ENCODE assay signal across 8 cellular contexts in genomic region chr6:43509142-43509983, GRCh38. TPM values are rescaled to one million over a fixed set of nuclear protein-coding genes. Genes with fewer than 3 reads are reported as not detected.
DNase-seq lines count a peak whose midpoint lies in the region; ATAC-seq and TF ChIP-seq lines count a peak whose summit lies in the region.

No MANE protein-coding gene starts in this region.

- no peaks in the 10 kb centered on the region for H3K9me3 Mint-ChIP-seq in naive thymus-derived CD8-positive, alpha-beta T cell

- peaks cover 4 to 45% (median 4%) of the 10 kb centered on the region in 3 donors for H3K36me3 Mint-ChIP-seq in naive thymus-derived CD8-positive, alpha-beta T cell

- H3K27me3 Mint-ChIP-seq in naive thymus-derived CD8-positive, alpha-beta T cell = peaks cover 14 to 26% (median 18%) of the 10 kb centered on the region in 5 donors

- ATAC-seq in GM18502 (IDR thresholded peaks at IDR 0.05; ENCODE audit: poor library complexity, unreplicated experiment) = peak; percentile 5
- ATAC-seq in naive thymus-derived CD8-positive, alpha-beta T cell = peak in 1 of 2 donors; percentile 10
- ATAC-seq in sciatic nerve = no peak
- ATAC-seq in GM21786 (IDR thresholded peaks at IDR 0.05; ENCODE audit: unreplicated experiment) = no peak

- H4K20me1 ChIP-seq in KMS-11 (ENCODE audit: insufficient read depth) = no peaks in the 10 kb centered on the region

- DNase-seq in colonic mucosa (no peak), sciatic nerve (ENCODE audit: low spot score) (no peak), DMS79 (lab: John Stamatoyannopoulos, UW) (no peak), NCI-H510A (lab: John Stamatoyannopoulos, UW) (no peak)
- peak in 3 of 10 donors; percentile 10 to 47 (median 21) for DNase-seq in naive thymus-derived CD8-positive, alpha-beta T cell

- peak overlapping the region in 8 of 10 donors; percentile 6 to 91 (median 53) for H3K27ac Mint-ChIP-seq in naive thymus-derived CD8-positive, alpha-beta T cell

- H3K9ac ChIP-seq in KMS-11 (no peak overlapping the region), colonic mucosa (ENCODE audit: low read depth in 2 of 2, low read length in 2 of 2) (peak overlapping the region; percentile 28 to 56)

- no peaks in the 10 kb centered on the region for H3K79me2 ChIP-seq in KMS-11 (ENCODE audit: insufficient read depth, low read depth)

- H3K4me1 Mint-ChIP-seq in naive thymus-derived CD8-positive, alpha-beta T cell = peaks cover 13 to 40% (median 28%) of the 10 kb centered on the region in 4 donors

- peak overlapping the region; percentile 52; the same call in 1 of the 2 replicates for H2AFZ ChIP-seq in KMS-11 (ENCODE audit: low read depth)

- no peak for TF ChIP-seq CTCF in KMS-11 (conservative IDR thresholded peaks at IDR 0.05; ENCODE audit: low read depth, low read length)
- no peak for TF ChIP-seq CTCF in colonic mucosa (IDR thresholded peaks at IDR 0.05)

- H3K4me2 ChIP-seq in KMS-11 = peak overlapping the region; percentile 57

- H3K27ac ChIP-seq in KMS-11 (no peak overlapping the region), colonic mucosa (no peak overlapping the region)

- no peaks in the 10 kb centered on the region for H3K9me3 ChIP-seq in colonic mucosa

- H3K4me3 Mint-ChIP-seq in naive thymus-derived CD8-positive, alpha-beta T cell = peak overlapping the region; percentile 69 to 93 (median 86)

- H3K4me1 ChIP-seq in KMS-11 (ENCODE audit: low read depth, poor library complexity, severe bottlenecking) (peaks cover 11% of the 10 kb centered on the region), colonic mucosa (no peaks in the 10 kb centered on the region)

- H3K4me3 ChIP-seq in KMS-11 (IDR thresholded peaks at IDR 0.05; ENCODE audit: insufficient read depth, low read depth, low read length) (no peak overlapping the region), colonic mucosa (peak overlapping the region; percentile 76)

- H3K36me3 ChIP-seq in KMS-11 (ENCODE audit: insufficient read depth) = no peaks in the 10 kb centered on the region
- H3K36me3 ChIP-seq in colonic mucosa = peaks cover 10% of the 10 kb centered on the region

- POLR2A ChIA-PET in naive thymus-derived CD8-positive, alpha-beta T cell (lab: Charles Lee) = interaction anchor here (0.7 to 4.3 kb wide), 5 partner anchors 7 to 125 kb away, joined by 3 to 17 read pairs (median 5); partner anchors contain the start of genes ABCC10, POLR1C, TJAP1 and YIPF3

- peaks cover 10% of the 10 kb centered on the region; the same call in 1 of the 2 replicates for H3K27me3 ChIP-seq in KMS-11 (ENCODE audit: insufficient read depth, low read depth)
- no peaks in the 10 kb centered on the region for H3K27me3 ChIP-seq in colonic mucosa

- intact Hi-C loops in colonic mucosa (cut with DNase I) (loop anchor here (5.0 to 10.0 kb wide), 2 partner anchors 122 to 245 kb away; no protein-coding TSS in a partner anchor), sciatic nerve (cut with DNase I) (loop anchor here (5.0 kb wide), 1 partner anchor 57 kb away; no protein-coding TSS in a partner anchor)

RNA-seq across cellular contexts. Expression of gene LRRC73, which starts 0.8 kb away (rescaled TPM):
- total RNA-seq in colonic mucosa (1 to 10 TPM in 1 of 2 donors, under 1 TPM in 1; 0.77 to 1.1 TPM), sciatic nerve (1.2 TPM)
- total RNA-seq in naive thymus-derived CD8-positive, alpha-beta T cell = under 1 TPM; 0.41 to 0.49 TPM
- not detected for polyA plus RNA-seq in naive thymus-derived CD8-positive, alpha-beta T cell

RNA-seq across cellular contexts. Expression of gene YIPF3, which starts 7.4 kb away (rescaled TPM):
- total RNA-seq in colonic mucosa (100 to 1,000 TPM; 121 to 129 TPM), sciatic nerve (66.7 TPM)
- total RNA-seq in naive thymus-derived CD8-positive, alpha-beta T cell = 10 to 100 TPM; 77.0 to 77.5 TPM
- 10 to 100 TPM; 58.4 to 70.4 (median 68.3) TPM for polyA plus RNA-seq in naive thymus-derived CD8-positive, alpha-beta T cell

RNA-seq across cellular contexts. Expression of gene POLR1C, which starts 7.5 kb away (rescaled TPM):
- total RNA-seq in colonic mucosa = 10 to 100 TPM; 28.1 to 41.8 TPM
- 10 to 100 TPM; 47.9 to 51.9 TPM for total RNA-seq in naive thymus-derived CD8-positive, alpha-beta T cell
- 10 to 100 TPM in 2 of 3 donors, 1 to 10 TPM in 1; 9.4 to 23.2 (median 14.6) TPM for polyA plus RNA-seq in naive thymus-derived CD8-positive, alpha-beta T cell
- total RNA-seq in sciatic nerve = 30.3 TPM

RNA-seq across cellular contexts. Expression of gene TJAP1, which starts 32.0 kb away (rescaled TPM):
- 10 to 100 TPM; 18.6 to 26.4 TPM for total RNA-seq in colonic mucosa
- 10 to 100 TPM; 47.7 to 54.7 TPM for total RNA-seq in naive thymus-derived CD8-positive, alpha-beta T cell
- 10 to 100 TPM in 1 of 3 donors, 1 to 10 TPM in 2; 5.1 to 12.1 (median 8.4) TPM for polyA plus RNA-seq in naive thymus-derived CD8-positive, alpha-beta T cell
- 36.9 TPM for total RNA-seq in sciatic nerve

RNA-seq across cellular contexts. Expression of gene DLK2, which starts 54.0 kb away (rescaled TPM):
- total RNA-seq in colonic mucosa = under 1 TPM; 0.19 to 0.22 TPM
- 1 to 10 TPM in 1 of 2 experiments, under 1 TPM in 1; 0.71 to 1.2 TPM for total RNA-seq in naive thymus-derived CD8-positive, alpha-beta T cell
- 1 to 10 TPM in 1 of 3 donors, under 1 TPM in 1, not detected in 1; 0.22 to 1.2 TPM for polyA plus RNA-seq in naive thymus-derived CD8-positive, alpha-beta T cell
- total RNA-seq in sciatic nerve = 0.45 TPM
